ENCODE assay signal across 1 cellular context in the genomic region with DNA sequence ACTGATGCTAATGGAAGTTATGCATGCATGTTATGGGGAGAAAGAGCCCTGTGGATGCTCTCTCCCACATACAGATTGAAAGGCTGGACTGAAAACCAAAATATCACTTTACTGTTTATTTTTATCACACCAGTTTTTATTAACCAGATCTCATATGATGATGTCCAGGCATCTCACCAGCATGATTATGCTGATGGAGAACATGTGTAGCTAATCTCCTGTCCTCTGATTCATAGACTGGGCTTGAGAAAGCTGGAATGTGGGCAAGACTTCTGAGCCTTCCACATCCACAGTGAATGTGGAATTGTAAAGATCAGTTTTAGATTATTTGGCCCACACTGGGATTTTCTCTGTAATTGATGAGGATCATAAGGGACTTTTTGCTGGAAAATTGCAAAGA.
TF ChIP-seq lines count a peak whose summit lies in the region.

No MANE protein-coding gene starts in this region.

TF ChIP-seq in WTC11, 78 proteins besides CTCF, POLR2A, EP300 and RAD21 (continued from another document):
- TF ChIP-seq, protein P1, sequence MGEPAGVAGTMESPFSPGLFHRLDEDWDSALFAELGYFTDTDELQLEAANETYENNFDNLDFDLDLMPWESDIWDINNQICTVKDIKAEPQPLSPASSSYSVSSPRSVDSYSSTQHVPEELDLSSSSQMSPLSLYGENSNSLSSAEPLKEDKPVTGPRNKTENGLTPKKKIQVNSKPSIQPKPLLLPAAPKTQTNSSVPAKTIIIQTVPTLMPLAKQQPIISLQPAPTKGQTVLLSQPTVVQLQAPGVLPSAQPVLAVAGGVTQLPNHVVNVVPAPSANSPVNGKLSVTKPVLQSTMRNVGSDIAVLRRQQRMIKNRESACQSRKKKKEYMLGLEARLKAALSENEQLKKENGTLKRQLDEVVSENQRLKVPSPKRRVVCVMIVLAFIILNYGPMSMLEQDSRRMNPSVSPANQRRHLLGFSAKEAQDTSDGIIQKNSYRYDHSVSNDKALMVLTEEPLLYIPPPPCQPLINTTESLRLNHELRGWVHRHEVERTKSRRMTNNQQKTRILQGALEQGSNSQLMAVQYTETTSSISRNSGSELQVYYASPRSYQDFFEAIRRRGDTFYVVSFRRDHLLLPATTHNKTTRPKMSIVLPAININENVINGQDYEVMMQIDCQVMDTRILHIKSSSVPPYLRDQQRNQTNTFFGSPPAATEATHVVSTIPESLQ (CRISPR knock-in tag; IDR thresholded peaks at IDR 0.05), result no peak
- TF ChIP-seq TEAD4 (CRISPR knock-in tag; IDR thresholded peaks at IDR 0.05) (no peak), RORB (CRISPR knock-in tag; IDR thresholded peaks at IDR 0.05) (no peak), NR3C1 (CRISPR knock-in tag; conservative IDR thresholded peaks at IDR 0.05; ENCODE audit: low read depth) (no peak), JAZF1 (CRISPR knock-in tag; IDR thresholded peaks at IDR 0.05) (no peak), NFYB (CRISPR knock-in tag; conservative IDR thresholded peaks at IDR 0.05; ENCODE audit: low read depth) (no peak), NR2C2 (CRISPR knock-in tag; IDR thresholded peaks at IDR 0.05) (no peak), HMGA2 (CRISPR knock-in tag; IDR thresholded peaks at IDR 0.05) (no peak)
- TF ChIP-seq, protein P2, sequence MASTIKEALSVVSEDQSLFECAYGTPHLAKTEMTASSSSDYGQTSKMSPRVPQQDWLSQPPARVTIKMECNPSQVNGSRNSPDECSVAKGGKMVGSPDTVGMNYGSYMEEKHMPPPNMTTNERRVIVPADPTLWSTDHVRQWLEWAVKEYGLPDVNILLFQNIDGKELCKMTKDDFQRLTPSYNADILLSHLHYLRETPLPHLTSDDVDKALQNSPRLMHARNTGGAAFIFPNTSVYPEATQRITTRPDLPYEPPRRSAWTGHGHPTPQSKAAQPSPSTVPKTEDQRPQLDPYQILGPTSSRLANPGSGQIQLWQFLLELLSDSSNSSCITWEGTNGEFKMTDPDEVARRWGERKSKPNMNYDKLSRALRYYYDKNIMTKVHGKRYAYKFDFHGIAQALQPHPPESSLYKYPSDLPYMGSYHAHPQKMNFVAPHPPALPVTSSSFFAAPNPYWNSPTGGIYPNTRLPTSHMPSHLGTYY (CRISPR knock-in tag; IDR thresholded peaks at IDR 0.05), result no peak
- TF ChIP-seq, protein P3, sequence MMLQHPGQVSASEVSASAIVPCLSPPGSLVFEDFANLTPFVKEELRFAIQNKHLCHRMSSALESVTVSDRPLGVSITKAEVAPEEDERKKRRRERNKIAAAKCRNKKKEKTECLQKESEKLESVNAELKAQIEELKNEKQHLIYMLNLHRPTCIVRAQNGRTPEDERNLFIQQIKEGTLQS (CRISPR knock-in tag; conservative IDR thresholded peaks at IDR 0.05), result no peak
TF ChIP-seq in WTC11: peak in this region for 0.
